Comparison of ENCODE assay signal across 1 cellular context in the genomic region with DNA sequence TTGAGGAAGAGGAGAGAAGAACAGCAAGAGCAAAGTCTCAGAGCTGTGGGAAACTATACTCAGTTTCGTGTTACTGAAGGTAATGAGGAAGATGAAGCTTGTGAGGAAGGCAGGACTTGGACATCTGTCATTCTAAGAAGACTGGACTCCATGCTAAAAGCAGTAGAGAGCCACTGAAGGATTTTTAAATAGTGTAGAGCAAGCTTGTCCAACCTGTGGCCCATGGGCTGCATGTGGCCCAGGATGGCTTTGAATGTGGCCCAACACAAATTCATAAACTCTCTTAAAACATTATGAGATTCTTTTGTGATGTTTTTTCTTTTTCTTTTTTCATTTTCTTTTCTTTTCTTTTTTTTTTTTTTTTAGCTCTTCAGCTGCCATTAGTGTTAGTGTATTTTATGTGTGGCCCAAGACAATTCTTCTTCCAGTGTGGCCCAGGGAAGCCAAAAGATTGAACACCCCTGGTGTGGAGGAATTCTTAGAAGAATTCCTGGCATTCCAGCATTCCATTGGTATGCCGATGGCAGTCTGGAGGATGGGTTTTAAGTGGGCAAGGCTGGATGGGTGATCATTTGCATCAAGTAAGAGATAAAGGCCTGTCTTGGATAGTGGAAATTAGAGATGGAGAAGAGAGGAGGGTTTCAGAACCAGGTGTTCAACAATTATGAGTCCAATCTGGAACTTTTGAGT.
TF ChIP-seq lines count a peak whose summit lies in the region.

No MANE protein-coding gene starts in this region.

TF ChIP-seq in GM12878, 131 proteins besides CTCF, POLR2A, EP300 and RAD21:
- 0 out of 2 replicates have a peak, but pooled peaks have one; percentile 16 for TF ChIP-seq YY1 (IDR thresholded peaks at IDR 0.05; ENCODE audit: low read depth, low read length)
- TF ChIP-seq CBX5 (IDR thresholded peaks at IDR 0.05; ENCODE audit: low read depth) = 0 out of 2 replicates have a peak, but pooled peaks have one; percentile 26
- no peak for TF ChIP-seq ZNF274 (IDR thresholded peaks at IDR 0.05; ENCODE audit: insufficient read depth, insufficient read length)
